20 cellular contexts compared by ENCODE assay signal in the genomic region with DNA sequence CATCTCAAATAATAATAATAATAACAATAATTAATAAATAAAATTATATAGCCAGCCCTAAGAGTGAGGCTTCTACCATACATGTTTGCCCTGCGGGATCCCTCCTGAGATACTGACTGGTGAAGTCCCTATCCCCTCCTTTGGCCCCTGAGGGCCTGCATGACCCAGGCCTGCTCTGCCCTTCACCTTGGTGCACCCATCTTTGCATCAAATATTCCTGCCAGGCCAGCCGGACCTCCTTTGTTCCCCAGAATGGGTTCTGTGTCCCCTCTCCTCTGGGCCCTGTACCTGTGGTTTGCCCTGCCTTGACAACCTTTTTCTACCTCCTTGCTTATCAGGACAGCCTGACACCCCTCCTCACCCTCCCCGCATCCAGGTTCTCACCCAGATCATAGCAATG. TPM values are rescaled to one million over a fixed set of nuclear protein-coding genes. Genes with fewer than 3 reads are reported as not detected.
DNase-seq lines count a peak whose midpoint lies in the region; ATAC-seq, FAIRE-seq and TF ChIP-seq lines count a peak whose summit lies in the region.
"Had no signal": no experiment of that assay in that cellular context is flagged by ENCODE, and none has a peak within 500 bp of the region (broad histone marks: within the 10 kb centered on the region; RNA-seq: fewer than 3 reads in every experiment).

No MANE protein-coding gene starts in this region.

- H3K23ac ChIP-seq in mesenchymal stem cell (ENCODE audit: low read length in 2 of 2) = no peak overlapping the region

- no peaks in the 10 kb centered on the region for H3K9me3 Mint-ChIP-seq in HFFc6
- H3K9me3 Mint-ChIP-seq in brain = no peaks in the 10 kb centered on the region
- H3K9me3 Mint-ChIP-seq: CD4-positive, CD25-positive, alpha-beta regulatory T cell; GM23338; H9; IgD-negative memory B cell had no signal

- FAIRE-seq in HTR-8/SVneo (lab: Jason Lieb, UNC) = no peak
- FAIRE-seq: GM12878, GM18507 had no signal

- H4K91ac ChIP-seq in mesenchymal stem cell (ENCODE audit: low read length) = no peak overlapping the region

- in situ Hi-C loops in GM23248 (cut with MboI) = no loop called here

- H3K36me3 Mint-ChIP-seq in HFFc6 (ENCODE audit: low read depth) = no peaks in the 10 kb centered on the region
- no peaks in the 10 kb centered on the region for H3K36me3 Mint-ChIP-seq in brain
- H3K36me3 Mint-ChIP-seq: CD4-positive, CD25-positive, alpha-beta regulatory T cell; IgD-negative memory B cell had no signal

- H3K4me1 Mint-ChIP-seq in HFFc6 (ENCODE audit: low read depth) = peaks cover 24% of the 10 kb centered on the region
- H3K4me1 Mint-ChIP-seq in brain = peaks cover 34% of the 10 kb centered on the region
- H3K4me1 Mint-ChIP-seq: CD4-positive, CD25-positive, alpha-beta regulatory T cell had no signal

- H3K27me3 ChIP-seq in GM23248 (replicated peaks; ENCODE audit: insufficient read depth) (no peaks in the 10 kb centered on the region), mesenchymal stem cell (ENCODE audit: control insufficient read depth in 1 of 2, insufficient read depth in 1 of 2, low read length in 2 of 2) (peaks cover 0 to 19% of the 10 kb centered on the region in 2 experiments)
- H3K27me3 ChIP-seq: BLaER1 treated with 17β-estradiol and CSF1 and Interleukin-3, amounts not matched to agents 10 nM and 100 nM had no signal

- H3K27ac Mint-ChIP-seq in HFFc6 = peak overlapping the region; percentile 61
- H3K27ac Mint-ChIP-seq in brain = peak overlapping the region in 3 of 5 experiments; percentile 36 to 99 (median 55)
- H3K27ac Mint-ChIP-seq: CD4-positive, CD25-positive, alpha-beta regulatory T cell; GM23338; H9; IgD-negative memory B cell had no signal

- H3K4me3 ChIP-seq in GM23248 = no peak overlapping the region
- no peak overlapping the region for H3K4me3 ChIP-seq in mesenchymal stem cell (ENCODE audit: insufficient read depth in 1 of 2, low read depth in 1 of 2, low read length in 2 of 2)
- H3K4me3 ChIP-seq: BLaER1 treated with 17β-estradiol and CSF1 and Interleukin-3, amounts not matched to agents 10 nM and 100 nM; GM12878; GM23338 had no signal

- H3K14ac ChIP-seq in mesenchymal stem cell (ENCODE audit: low read length in 2 of 2) = no peak overlapping the region

- intact Hi-C loops in posterior vena cava (cut with DNase I) = no loop called here

- H2AFZ ChIP-seq in GM23248 = no peak overlapping the region
- no peak overlapping the region for H2AFZ ChIP-seq in mesenchymal stem cell (ENCODE audit: low read depth, low read length)
- H2AFZ ChIP-seq: GM23338 had no signal

- 84 to 86% methylated on average over 3 of the region's 3 CpGs for WGBS in GM23248 (ENCODE audit: low coverage in 1 of 2, low lambda C conversion rate in 2 of 2, missing lambda C conversion rate in 2 of 2), 2 experiments
- 94% methylated on average over 2 of the region's 3 CpGs for WGBS in mesenchymal stem cell

- peak overlapping the region; percentile 44; the same call in 1 of the 2 replicates for H3K27ac ChIP-seq in GM23248
- no peak overlapping the region for H3K27ac ChIP-seq in mesenchymal stem cell (ENCODE audit: low read length, poor library complexity, severe bottlenecking)
- H3K27ac ChIP-seq: BLaER1 treated with 17β-estradiol and CSF1 and Interleukin-3, amounts not matched to agents 10 nM and 100 nM; HL-60 had no signal

- no peak for ATAC-seq in HG03520 (IDR thresholded peaks at IDR 0.05; ENCODE audit: unreplicated experiment)
- ATAC-seq: GM12878, GM23338 had no signal

- H2BK15ac ChIP-seq in mesenchymal stem cell (ENCODE audit: low read depth, poor library complexity, severe bottlenecking) = peak overlapping the region; percentile 67

- H3K9me2 ChIP-seq in GM23248 (ENCODE audit: insufficient read depth) = no peaks in the 10 kb centered on the region

- H3K9ac ChIP-seq in GM23248 (0 out of 2 replicates have a peak overlapping the region, but pooled peaks have one; percentile 5), mesenchymal stem cell (ENCODE audit: low read length) (no peak overlapping the region)
- H3K9ac ChIP-seq: BLaER1 treated with 17β-estradiol and CSF1 and Interleukin-3, amounts not matched to agents 10 nM and 100 nM had no signal

- H2BK120ac ChIP-seq in mesenchymal stem cell (ENCODE audit: low read depth, low read length) = no peak overlapping the region

- H4K8ac ChIP-seq in mesenchymal stem cell (ENCODE audit: low read length) = no peak overlapping the region

- no peaks in the 10 kb centered on the region for H3K79me1 ChIP-seq in mesenchymal stem cell (replicated peaks; ENCODE audit: low read length, poor library complexity, severe bottlenecking)

- no peaks in the 10 kb centered on the region for H3K79me2 ChIP-seq in GM23248 (ENCODE audit: insufficient read depth)

- no peak overlapping the region for H2BK12ac ChIP-seq in mesenchymal stem cell (ENCODE audit: low read length in 2 of 2)

- no peak overlapping the region for H2AK5ac ChIP-seq in mesenchymal stem cell (ENCODE audit: low read length, severe bottlenecking)

- H3K4me1 ChIP-seq in GM23248 (ENCODE audit: insufficient read depth) (peaks cover 23% of the 10 kb centered on the region), mesenchymal stem cell (ENCODE audit: control insufficient read depth, insufficient read depth, low read depth, low read length) (peaks cover 17% of the 10 kb centered on the region)
- H3K4me1 ChIP-seq: BLaER1 treated with 17β-estradiol and CSF1 and Interleukin-3, amounts not matched to agents 10 nM and 100 nM had no signal

- H3K4me3 Mint-ChIP-seq in HFFc6 = no peak overlapping the region
- no peak overlapping the region for H3K4me3 Mint-ChIP-seq in brain
- H3K4me3 Mint-ChIP-seq: CD4-positive, CD25-positive, alpha-beta regulatory T cell; GM23338; H9; IgD-negative memory B cell had no signal

- H4K20me1 ChIP-seq in GM23248 (ENCODE audit: insufficient read depth) = no peaks in the 10 kb centered on the region

- no peaks in the 10 kb centered on the region for H3K9me3 ChIP-seq in GM23248 (ENCODE audit: low read depth)
- H3K9me3 ChIP-seq in mesenchymal stem cell (ENCODE audit: control insufficient read depth, low read length) = no peaks in the 10 kb centered on the region
- H3K9me3 ChIP-seq: BLaER1 treated with 17β-estradiol and CSF1 and Interleukin-3, amounts not matched to agents 10 nM and 100 nM had no signal

- H3K27me3 Mint-ChIP-seq in HFFc6 (ENCODE audit: insufficient read depth) (no peaks in the 10 kb centered on the region; the same call in 1 of the 2 replicates), brain (peaks cover 7% of the 10 kb centered on the region)
- H3K27me3 Mint-ChIP-seq: IgD-negative memory B cell had no signal

- H3K36me3 ChIP-seq in GM23248 (ENCODE audit: low read depth) = no peaks in the 10 kb centered on the region
- no peaks in the 10 kb centered on the region for H3K36me3 ChIP-seq in mesenchymal stem cell (ENCODE audit: control insufficient read depth in 1 of 2, insufficient read depth in 2 of 2, low read depth in 1 of 2, low read length in 2 of 2)
- H3K36me3 ChIP-seq: BLaER1 treated with 17β-estradiol and CSF1 and Interleukin-3, amounts not matched to agents 10 nM and 100 nM had no signal

- DNase-seq in GM23248 = no peak
- DNase-seq in HFFc6 = no peak
- no peak for DNase-seq in mesenchymal stem cell
- no peak for DNase-seq in HTR-8/SVneo (ENCODE audit: insufficient read length, low spot score)
- DNase-seq in DMS79 (lab: John Stamatoyannopoulos, UW) = no peak
- no peak for DNase-seq in posterior vena cava (ENCODE audit: low spot score)
- DNase-seq: ACHN; CD4-positive, CD25-positive, alpha-beta regulatory T cell; DMS53; H9 had no signal

- H3K4ac ChIP-seq in mesenchymal stem cell (ENCODE audit: low read depth in 1 of 2, low read length in 2 of 2) = no peak overlapping the region

- peak overlapping the region in 1 of 2 experiments; percentile 18 for H3K18ac ChIP-seq in mesenchymal stem cell (ENCODE audit: low read depth in 1 of 2, low read length in 2 of 2)

- H3K4me2 ChIP-seq in GM23248 (ENCODE audit: unreplicated experiment) (no peak overlapping the region), mesenchymal stem cell (ENCODE audit: low read length, poor library complexity, severe bottlenecking) (no peak overlapping the region)
- H3K4me2 ChIP-seq: BLaER1 treated with 17β-estradiol and CSF1 and Interleukin-3, amounts not matched to agents 10 nM and 100 nM; GM23338 had no signal

- H3F3A ChIP-seq in GM23248 (ENCODE audit: insufficient read depth) = peaks cover 17% of the 10 kb centered on the region

- H2BK5ac ChIP-seq in mesenchymal stem cell (ENCODE audit: low read depth, low read length, poor library complexity, severe bottlenecking) = no peak overlapping the region

- TF ChIP-seq CTCF in HFFc6 (IDR thresholded peaks at IDR 0.05) (no peak), brain (conservative IDR thresholded peaks at IDR 0.05) (no peak)

RNA-seq across cellular contexts. Expression of gene RNF112, which starts 2.0 kb away (rescaled TPM):
- 7.8 and 9.1 TPM in 2 replicates for total RNA-seq in GM23248 (2014; rRNA removed; shearing (Covaris generic))
- polyA plus RNA-seq in GM23248 (2016; fragmentation: Nextera tagmentation; extraction: Ambion mirVana) = 0.75 and 0.83 TPM in 2 replicates
- 1 to 10 TPM in 1 of 6 experiments, under 1 TPM in 5; 0.40 to 1.2 (median 0.73) TPM for total RNA-seq in HFFc6 (2021; fragmentation: NEBNext Ultra II Directional; extraction: Animal tissue kit (Norgen Biotek cat#: 25700))
- 14.3 TPM for polyA plus RNA-seq in brain (ENCODE audit: insufficient read depth, low read depth, low replicate concordance)
- 0.08 TPM for polyA plus RNA-seq in mesenchymal stem cell (2013, experiment 1 of 2)
- polyA plus RNA-seq in mesenchymal stem cell (2013, experiment 2 of 2) = 0.08 TPM
- total RNA-seq in posterior vena cava = 10 to 100 TPM in 1 of 2 donors, 1 to 10 TPM in 1; 8.4 to 12.6 TPM
- total RNA-seq: A172, G401, GM12878 had no signal
- polyA plus RNA-seq: CD4-positive, CD25-positive, alpha-beta regulatory T cell; GM12878; IgD-negative memory B cell had no signal

RNA-seq across cellular contexts. Expression of gene MFAP4, which starts 22.1 kb away (rescaled TPM):
- 79.0 and 97.8 TPM in 2 replicates for total RNA-seq in GM23248 (2014; rRNA removed; shearing (Covaris generic))
- polyA plus RNA-seq in GM23248 (2016; fragmentation: Nextera tagmentation; extraction: Ambion mirVana) (155 and 156 TPM in 2 replicates), brain (ENCODE audit: insufficient read depth, low read depth, low replicate concordance) (30.0 TPM)
- 10 to 100 TPM; 17.7 to 46.5 (median 22.0) TPM for total RNA-seq in HFFc6 (2021; fragmentation: NEBNext Ultra II Directional; extraction: Animal tissue kit (Norgen Biotek cat#: 25700))
- polyA plus RNA-seq in mesenchymal stem cell (2013, experiment 1 of 2) = 238 TPM
- polyA plus RNA-seq in mesenchymal stem cell (2013, experiment 2 of 2) = 237 TPM
- 100 to 1,000 TPM; 231 to 371 TPM for total RNA-seq in posterior vena cava
- total RNA-seq: A172; CD4-positive, CD25-positive, alpha-beta regulatory T cell; G401 had no signal
- polyA plus RNA-seq: CD4-positive, CD25-positive, alpha-beta regulatory T cell; IgD-negative memory B cell had no signal

RNA-seq across cellular contexts. Expression of gene MAPK7, which starts 30.8 kb away (rescaled TPM):
- 11.3 and 21.2 TPM in 2 replicates for total RNA-seq in GM23248 (2014; rRNA removed; shearing (Covaris generic))
- polyA plus RNA-seq in GM23248 (2016; fragmentation: Nextera tagmentation; extraction: Ambion mirVana) (25.7 and 28.6 TPM in 2 replicates), brain (ENCODE audit: insufficient read depth, low read depth, low replicate concordance) (38.3 TPM)
- 10 to 100 TPM; 18.5 to 27.1 (median 23.9) TPM for total RNA-seq in HFFc6 (2021; fragmentation: NEBNext Ultra II Directional; extraction: Animal tissue kit (Norgen Biotek cat#: 25700))
- polyA plus RNA-seq in mesenchymal stem cell (2013, experiment 1 of 2) = 33.6 TPM
- polyA plus RNA-seq in mesenchymal stem cell (2013, experiment 2 of 2) = 30.7 TPM
- total RNA-seq in posterior vena cava = 10 to 100 TPM; 28.8 to 29.2 TPM

RNA-seq across cellular contexts. Expression of gene B9D1, which starts 46.5 kb away (rescaled TPM):
- total RNA-seq in GM23248 (2014; rRNA removed; shearing (Covaris generic)) = 14.9 and 15.5 TPM in 2 replicates
- polyA plus RNA-seq in GM23248 (2016; fragmentation: Nextera tagmentation; extraction: Ambion mirVana) (24.4 and 25.2 TPM in 2 replicates), brain (ENCODE audit: insufficient read depth, low read depth, low replicate concordance) (46.8 TPM)
- 10 to 100 TPM; 18.0 to 28.9 (median 24.5) TPM for total RNA-seq in HFFc6 (2021; fragmentation: NEBNext Ultra II Directional; extraction: Animal tissue kit (Norgen Biotek cat#: 25700))
- polyA plus RNA-seq in mesenchymal stem cell (2013, experiment 1 of 2) = 30.2 TPM
- 30.8 TPM for polyA plus RNA-seq in mesenchymal stem cell (2013, experiment 2 of 2)
- 1 to 10 TPM; 7.7 to 9.8 TPM for total RNA-seq in posterior vena cava
